In genomic region chr17:56912105-56912999, GRCh38 we compare ENCODE assay signal across 8 cellular contexts. TPM values are rescaled to one million over a fixed set of nuclear protein-coding genes. Genes with fewer than 3 reads are reported as not detected.
DNase-seq lines count a peak whose midpoint lies in the region; ATAC-seq and TF ChIP-seq lines count a peak whose summit lies in the region.

No MANE protein-coding gene starts in this region.

- no peak for TF ChIP-seq RAD21 in SK-N-SH (IDR thresholded peaks at IDR 0.05; ENCODE audit: low read length)

- H3K36me3 ChIP-seq in SK-N-SH (replicated peaks in 1 of 2; ENCODE audit: control insufficient read depth in 1 of 2, insufficient read depth in 2 of 2, low read length in 1 of 2) (peaks cover 6 to 10% of the 10 kb centered on the region in 2 experiments), iPS-20b (ENCODE audit: insufficient read depth, low read depth, low read length) (peaks cover 12% of the 10 kb centered on the region), suprapubic skin (peaks cover 11% of the 10 kb centered on the region)

- ATAC-seq in SK-N-SH treated with all-trans-retinoic acid at 6 μM for 48 hours (no peak), esophagus mucosa (no peak), omental fat pad (ENCODE audit: low FRiP score) (no peak)

- 88% methylated on average over 21 of the region's 21 CpGs for WGBS in SK-N-SH (ENCODE audit: low lambda C conversion rate)
- 43% methylated on average over 17 of the region's 21 CpGs for WGBS in suprapubic skin

- H3K27me3 ChIP-seq in SK-N-SH (ENCODE audit: insufficient read depth) (no peaks in the 10 kb centered on the region), iPS-20b (ENCODE audit: insufficient read depth, low read length) (peaks cover 38% of the 10 kb centered on the region), suprapubic skin (no peaks in the 10 kb centered on the region)

- no peaks in the 10 kb centered on the region for H3K9me2 ChIP-seq in SK-N-SH

- TF ChIP-seq CTCF in SK-N-SH (IDR thresholded peaks at IDR 0.05), result no peak
- no peak for TF ChIP-seq CTCF in suprapubic skin (IDR thresholded peaks at IDR 0.05)
- TF ChIP-seq CTCF in omental fat pad (IDR thresholded peaks at IDR 0.05), result no peak

- H3K9ac ChIP-seq in SK-N-SH (peak overlapping the region; percentile 89; the same call in 1 of the 2 replicates), iPS-20b (ENCODE audit: low read depth, low read length) (no peak overlapping the region)

- TF ChIP-seq POLR2A in suprapubic skin (IDR thresholded peaks at IDR 0.05), result no peak

- H3K27me3 Mint-ChIP-seq in activated naive CD4-positive, alpha-beta T cell treated with anti-CD3 and anti-CD28 coated beads, Interleukin-2, amount 50 U/mL, for 24 hours, result no peaks in the 10 kb centered on the region

- H3K27ac Mint-ChIP-seq in activated naive CD4-positive, alpha-beta T cell treated with anti-CD3 and anti-CD28 coated beads, Interleukin-2, amount 50 U/mL, for 24 hours, result peak overlapping the region; percentile 86

- H3K4me3 ChIP-seq in SK-N-SH (ENCODE audit: low read depth in 2 of 2, low read length in 1 of 2) (peak overlapping the region; percentile 73 to 84), iPS-20b (ENCODE audit: low read length) (peak overlapping the region; percentile 84), suprapubic skin (peak overlapping the region; percentile 86)

- H3K4me2 ChIP-seq in SK-N-SH, result peak overlapping the region; percentile 90

- CTCF ChIA-PET in SK-N-SH (lab: Yijun Ruan, JAX), result interaction anchor here (1.3 to 1.8 kb wide), 3 partner anchors 9 to 93 kb away, joined by 3 to 9 read pairs (median 7); no protein-coding TSS in a partner anchor

- H2AFZ ChIP-seq in SK-N-SH (ENCODE audit: low read depth), result no peak overlapping the region

- DNase-seq in SK-N-SH (no peak), suprapubic skin (ENCODE audit: low spot score in 2 of 2) (peak; percentile 87 to 89), NCI-H748 treated with DMSO at 0.1 percent for 48 hours (lab: John Stamatoyannopoulos, UW) (no peak), omental fat pad (ENCODE audit: low spot score) (no peak)

- peaks cover 19% of the 10 kb centered on the region for H3F3A ChIP-seq in SK-N-SH (replicated peaks; ENCODE audit: insufficient read depth)

- no peaks in the 10 kb centered on the region for H3K9me3 ChIP-seq in SK-N-SH
- no peaks in the 10 kb centered on the region for H3K9me3 ChIP-seq in iPS-20b (ENCODE audit: insufficient read depth, low read depth, low read length)
- H3K9me3 ChIP-seq in suprapubic skin, result no peaks in the 10 kb centered on the region

- POLR2A ChIA-PET in SK-N-SH (lab: Yijun Ruan, JAX), result interaction anchor here (0.6 to 1.1 kb wide), 2 partner anchors 29 to 92 kb away, joined by 3 to 4 read pairs; no protein-coding TSS in a partner anchor

- H3K27ac ChIP-seq in SK-N-SH (ENCODE audit: low read depth in 2 of 2, low read length in 1 of 2), result no peak overlapping the region
- no peak overlapping the region for H3K27ac ChIP-seq in iPS-20b (ENCODE audit: low read length)
- H3K27ac ChIP-seq in suprapubic skin, result peak overlapping the region; percentile 90

- peaks cover 15% of the 10 kb centered on the region for H3K36me3 Mint-ChIP-seq in activated naive CD4-positive, alpha-beta T cell treated with anti-CD3 and anti-CD28 coated beads, Interleukin-2, amount 50 U/mL, for 24 hours

- no peaks in the 10 kb centered on the region for H4K20me1 ChIP-seq in SK-N-SH (ENCODE audit: insufficient read depth)

- H3K79me2 ChIP-seq in SK-N-SH (ENCODE audit: insufficient read depth), result peaks cover 43% of the 10 kb centered on the region

- no peaks in the 10 kb centered on the region for H3K9me3 Mint-ChIP-seq in activated naive CD4-positive, alpha-beta T cell treated with anti-CD3 and anti-CD28 coated beads, Interleukin-2, amount 50 U/mL, for 24 hours

- H3K4me1 ChIP-seq in SK-N-SH (ENCODE audit: control insufficient read depth in 1 of 2, insufficient read depth in 2 of 2, low read depth in 1 of 2, low read length in 1 of 2) (peaks cover 13 to 23% of the 10 kb centered on the region in 2 experiments; a peak in 2 of 4 replicates), iPS-20b (ENCODE audit: insufficient read depth, low read length) (no peaks in the 10 kb centered on the region), suprapubic skin (peaks cover 65% of the 10 kb centered on the region)

- H3K4me3 Mint-ChIP-seq in activated naive CD4-positive, alpha-beta T cell treated with anti-CD3 and anti-CD28 coated beads, Interleukin-2, amount 50 U/mL, for 24 hours, result peak overlapping the region; percentile 94

- peaks cover 73% of the 10 kb centered on the region for H3K4me1 Mint-ChIP-seq in activated naive CD4-positive, alpha-beta T cell treated with anti-CD3 and anti-CD28 coated beads, Interleukin-2, amount 50 U/mL, for 24 hours

- TF ChIP-seq EP300 in SK-N-SH (IDR thresholded peaks at IDR 0.05; ENCODE audit: borderline replicate concordance in 1 of 2, low read depth in 1 of 2, low read length in 1 of 2), result no peak
- TF ChIP-seq EP300 in suprapubic skin (IDR thresholded peaks at IDR 0.05), result no peak

TF ChIP-seq in SK-N-SH, 30 proteins besides CTCF, POLR2A, EP300 and RAD21:
- TF ChIP-seq MAX (IDR thresholded peaks at IDR 0.05; ENCODE audit: low read depth) (no peak), YY1 (IDR thresholded peaks at IDR 0.05; ENCODE audit: low read depth) (no peak), ELF1 (IDR thresholded peaks at IDR 0.05) (no peak), RFX5 (IDR thresholded peaks at IDR 0.05; ENCODE audit: low read length) (no peak), NRF1 (IDR thresholded peaks at IDR 0.05; ENCODE audit: low read depth, low read length) (no peak), MXI1 (IDR thresholded peaks at IDR 0.05; ENCODE audit: low read depth, low read length) (no peak), FOSL2 (IDR thresholded peaks at IDR 0.05; ENCODE audit: borderline replicate concordance, low read depth) (no peak), TEAD4 (IDR thresholded peaks at IDR 0.05; ENCODE audit: borderline replicate concordance, insufficient read depth) (no peak), SIN3A (IDR thresholded peaks at IDR 0.05; ENCODE audit: borderline replicate concordance, low read depth, low read length) (no peak), CHD2 (IDR thresholded peaks at IDR 0.05; ENCODE audit: low read length, partially characterized antibody) (no peak), USF1 (IDR thresholded peaks at IDR 0.05; ENCODE audit: borderline replicate concordance, low read depth) (no peak), RXRA (IDR thresholded peaks at IDR 0.05; ENCODE audit: borderline replicate concordance, low read depth) (no peak)

TF ChIP-seq in SK-N-SH treated with all-trans-retinoic acid at 6 μM for 48 hours, 23 proteins besides CTCF, POLR2A, EP300 and RAD21:
- TF ChIP-seq TCF4 (CRISPR knock-in tag; IDR thresholded peaks at IDR 0.05; ENCODE audit: borderline replicate concordance) (no peak), ESRRG (CRISPR knock-in tag; IDR thresholded peaks at IDR 0.05) (no peak), ARNTL (CRISPR knock-in tag; IDR thresholded peaks at IDR 0.05; ENCODE audit: borderline replicate concordance, low read depth) (no peak)

RNA-seq across cellular contexts. Expression of gene TRIM25, which starts 1.5 kb away (rescaled TPM):
- polyA plus RNA-seq in SK-N-SH (2012; rRNA removed), result 17.1 and 24.2 TPM in 2 replicates
- polyA plus RNA-seq in SK-N-SH (2012; cell fraction: cytosol; rRNA removed), result 18.0 and 21.9 TPM in 2 replicates
- polyA plus RNA-seq in SK-N-SH (2012; cell fraction: nucleus; rRNA removed), result 39.0 and 52.3 TPM in 2 replicates
- 100 to 1,000 TPM in 1 of 4 donors, 10 to 100 TPM in 3; 39.2 to 175 (median 55.9) TPM for total RNA-seq in suprapubic skin
- total RNA-seq in esophagus mucosa, result 50.6 TPM
- 100 to 1,000 TPM in 1 of 4 donors, 10 to 100 TPM in 3; 41.4 to 112 (median 78.6) TPM for total RNA-seq in omental fat pad

RNA-seq across cellular contexts. Expression of gene COIL, which starts 48.5 kb away (rescaled TPM):
- polyA plus RNA-seq in SK-N-SH (2012; rRNA removed), result 3.9 and 5.7 TPM in 2 replicates
- polyA plus RNA-seq in SK-N-SH (2012; cell fraction: cytosol; rRNA removed), result 5.6 and 6.7 TPM in 2 replicates
- 5.7 and 8.1 TPM in 2 replicates for polyA plus RNA-seq in SK-N-SH (2012; cell fraction: nucleus; rRNA removed)
- total RNA-seq in suprapubic skin, result 10 to 100 TPM; 13.0 to 15.6 (median 14.0) TPM
- total RNA-seq in esophagus mucosa, result 9.8 TPM
- total RNA-seq in omental fat pad, result 10 to 100 TPM in 1 of 4 donors, 1 to 10 TPM in 3; 6.7 to 13.4 (median 9.3) TPM

Comparison
In these comparisons a context has a peak if more than half of its experiments do, and no peak if none do; other contexts are left out.
1. DNase-seq: peak in suprapubic skin (2 of 2); none in SK-N-SH (single experiment), NCI-H748 treated with DMSO at 0.1 percent for 48 hours (single experiment) and omental fat pad (single experiment).
2. Peak in every context shown above with its lines, with median percentiles within 50 percentile points of each other: H3K4me3 ChIP-seq.